In genomic region chr19:50835103-50835784, GRCh38 we compare ENCODE assay signal across 9 cellular contexts. TPM values are rescaled to one million over a fixed set of nuclear protein-coding genes. Genes with fewer than 3 reads are reported as not detected.
A peak's percentile ranks its signal among the peaks of the same experiment; 100 is the strongest.
DNase-seq lines count a peak whose midpoint lies in the region; ATAC-seq and TF ChIP-seq lines count a peak whose summit lies in the region.
"Had no signal": no experiment of that assay in that cellular context is flagged by ENCODE, and none has a peak within 500 bp of the region (broad histone marks: within the 10 kb centered on the region; RNA-seq: fewer than 3 reads in every experiment).

No MANE protein-coding gene starts in this region.

- no peak overlapping the region for H3K23ac ChIP-seq in mesendoderm (ENCODE audit: low read length)

- H2AK5ac ChIP-seq in mesendoderm (ENCODE audit: low read length), result no peak overlapping the region

- H3K56ac ChIP-seq in mesendoderm (ENCODE audit: low read length), result peak overlapping the region; percentile 95

- in situ Hi-C loops in mammary epithelial cell (cut with MboI; ENCODE audit: low sequenced_read_pairs in 2 of 2), result no loop called here

- no peak overlapping the region for H2BK5ac ChIP-seq in mesendoderm (ENCODE audit: low read length)

- H3K4me3 ChIP-seq in BE2C (ENCODE audit: low read depth, low read length) (peak overlapping the region; percentile 74), mammary epithelial cell (replicated peaks in 1 of 3; ENCODE audit: insufficient read depth in 1 of 3, low read depth in 2 of 3, low read length in 3 of 3) (peak overlapping the region; percentile 49 to 65 (median 60)), mesendoderm (ENCODE audit: low read length) (peak overlapping the region; percentile 78)

- DNase-seq in BE2C (no peak), HuH-7 (ENCODE audit: low spot score) (peak; percentile 40), mammary epithelial cell (peak; percentile 11), mesendoderm (no peak), foreskin melanocyte (no peak)

- H3K4me1 ChIP-seq in BE2C, result peaks cover 4% of the 10 kb centered on the region
- H3K4me1 ChIP-seq in mammary epithelial cell (ENCODE audit: insufficient read depth, low read length), result peaks cover 13% of the 10 kb centered on the region
- no peaks in the 10 kb centered on the region for H3K4me1 ChIP-seq in mesendoderm (ENCODE audit: control insufficient read depth, low read depth, low read length)

- H3K9ac ChIP-seq in mammary epithelial cell (ENCODE audit: insufficient read depth, low read length), result no peak overlapping the region
- peak overlapping the region; percentile 88 for H3K9ac ChIP-seq in mesendoderm (ENCODE audit: low read length)

- intact Hi-C loops in mammary epithelial cell (cut with micrococcal nuclease), result loop anchor here (5.0 kb wide), 1 partner anchor 62 kb away; no protein-coding TSS in a partner anchor

- H2BK15ac ChIP-seq in mesendoderm (replicated peaks; ENCODE audit: low read depth), result no peak overlapping the region

- dilution Hi-C loops in mammary epithelial cell (cut with HindIII; ENCODE audit: low sequenced_read_pairs), result no loop called here

- peak overlapping the region; percentile 94 for H2AFZ ChIP-seq in mammary epithelial cell (ENCODE audit: low read depth, low read length)

- no peak overlapping the region for H3K27ac ChIP-seq in mammary epithelial cell (ENCODE audit: insufficient read depth, low read depth, low read length)
- no peak overlapping the region for H3K27ac ChIP-seq in mesendoderm (ENCODE audit: low read depth, low read length)

- no peaks in the 10 kb centered on the region for H4K20me1 ChIP-seq in mammary epithelial cell (ENCODE audit: insufficient read depth, low read length)

- H3K9me3 ChIP-seq in BE2C (no peaks in the 10 kb centered on the region), mammary epithelial cell (replicated peaks; ENCODE audit: insufficient read depth, low read length) (no peaks in the 10 kb centered on the region)

- H3K27me3 ChIP-seq in BE2C (no peaks in the 10 kb centered on the region), mammary epithelial cell (ENCODE audit: insufficient read depth, low read length) (no peaks in the 10 kb centered on the region), mesendoderm (ENCODE audit: insufficient read depth, low read length, poor library complexity) (peaks cover 2% of the 10 kb centered on the region)

- TF ChIP-seq CTCF in BE2C (IDR thresholded peaks at IDR 0.05; ENCODE audit: low read depth, low read length), result no peak
- no peak for TF ChIP-seq CTCF in mammary epithelial cell (conservative IDR thresholded peaks at IDR 0.05 in 1 of 2, IDR thresholded peaks at IDR 0.05 in 1 of 2; ENCODE audit: extremely low read depth in 1 of 2, insufficient read depth in 1 of 2, low read depth in 1 of 2, low read length in 2 of 2)

- no peaks in the 10 kb centered on the region for H3K79me1 ChIP-seq in mesendoderm (ENCODE audit: low read length)

- no peak overlapping the region for H4K8ac ChIP-seq in mesendoderm (ENCODE audit: low read depth, low read length)

- H3K4ac ChIP-seq in mesendoderm (ENCODE audit: low read depth, low read length), result no peak overlapping the region

- H3K79me2 ChIP-seq in mammary epithelial cell (ENCODE audit: insufficient read depth, low read length), result no peaks in the 10 kb centered on the region
- H3K79me2 ChIP-seq in mesendoderm (ENCODE audit: control insufficient read depth, insufficient read depth, low read length), result no peaks in the 10 kb centered on the region

- ATAC-seq in GM18868 (IDR thresholded peaks at IDR 0.05; ENCODE audit: unreplicated experiment) (no peak), GM19035 (IDR thresholded peaks at IDR 0.05; ENCODE audit: unreplicated experiment) (no peak), HG02973 (IDR thresholded peaks at IDR 0.05; ENCODE audit: unreplicated experiment) (no peak)

- no peak overlapping the region for H2BK120ac ChIP-seq in mesendoderm (ENCODE audit: low read depth, low read length)

- 30% methylated on average over 12 of the region's 13 CpGs for WGBS in mammary epithelial cell (ENCODE audit: low coverage, missing lambda C conversion rate)
- no CpG with 5 or more reads among the region's 13 CpGs for WGBS in mesendoderm (ENCODE audit: extremely low coverage, insufficient coverage, low lambda C conversion rate)

- H4K5ac ChIP-seq in mesendoderm (ENCODE audit: low read length), result no peak overlapping the region

- CTCF ChIA-PET in mammary epithelial cell (lab: Charles Lee; ENCODE audit: low non-redundant PET), result no interaction called here

- BruUV-seq in mammary epithelial cell (replicated peaks; lab: Mats Ljungman, UMichigan), result no TSS peak

- H3K4me2 ChIP-seq in mammary epithelial cell (ENCODE audit: insufficient read depth, low read depth, low read length), result peak overlapping the region; percentile 92
- peak overlapping the region; percentile 31 for H3K4me2 ChIP-seq in mesendoderm (ENCODE audit: low read length)

- H3K18ac ChIP-seq in mesendoderm (ENCODE audit: low read length), result no peak overlapping the region

- H3K36me3 ChIP-seq in BE2C (no peaks in the 10 kb centered on the region), mammary epithelial cell (ENCODE audit: insufficient read depth, low read length) (no peaks in the 10 kb centered on the region), mesendoderm (ENCODE audit: control insufficient read depth, insufficient read depth, low read length) (no peaks in the 10 kb centered on the region)

RNA-seq across cellular contexts. Expression of gene KLK15, which starts 1.9 kb away (rescaled TPM):
- polyA plus RNA-seq in BE2C (2012; ENCODE audit: insufficient read depth, insufficient read length, low read depth), result not detected
- total RNA-seq in mammary epithelial cell, result not detected
- polyA plus RNA-seq in mammary epithelial cell, result not detected
- polyA minus RNA-seq in mammary epithelial cell, result not detected
- polyA plus RNA-seq in mesendoderm (2013, experiment 1 of 2), result not detected
- polyA plus RNA-seq in mesendoderm (2013, experiment 2 of 2), result not detected
- total RNA-seq: myocyte had no signal

RNA-seq across cellular contexts. Expression of gene KLK1, which starts 11.7 kb away (rescaled TPM):
- polyA plus RNA-seq in BE2C (2012; ENCODE audit: insufficient read depth, insufficient read length, low read depth), result 4.9 TPM
- under 1 TPM in 1 of 2 donors, not detected in 1; 0.54 TPM for total RNA-seq in mammary epithelial cell
- polyA plus RNA-seq in mammary epithelial cell, result 0.63 TPM
- polyA minus RNA-seq in mammary epithelial cell, result 7.7 TPM
- 2.8 TPM for polyA plus RNA-seq in mesendoderm (2013, experiment 1 of 2)
- polyA plus RNA-seq in mesendoderm (2013, experiment 2 of 2), result 2.8 TPM
- total RNA-seq: myocyte had no signal

RNA-seq across cellular contexts. Expression of gene KLK3, which starts 19.5 kb away (rescaled TPM):
- polyA plus RNA-seq in BE2C (2012; ENCODE audit: insufficient read depth, insufficient read length, low read depth), result not detected
- not detected for total RNA-seq in mammary epithelial cell
- polyA plus RNA-seq in mammary epithelial cell, result not detected
- polyA minus RNA-seq in mammary epithelial cell, result not detected
- not detected for polyA plus RNA-seq in mesendoderm (2013, experiment 1 of 2)
- polyA plus RNA-seq in mesendoderm (2013, experiment 2 of 2), result not detected
- total RNA-seq: myocyte had no signal

RNA-seq across cellular contexts. Expression of gene KLK2, which starts 38.0 kb away (rescaled TPM):
- polyA plus RNA-seq in BE2C (2012; ENCODE audit: insufficient read depth, insufficient read length, low read depth), result not detected
- not detected for total RNA-seq in mammary epithelial cell
- not detected for polyA plus RNA-seq in mammary epithelial cell
- not detected for polyA minus RNA-seq in mammary epithelial cell
- not detected for polyA plus RNA-seq in mesendoderm (2013, experiment 1 of 2)
- polyA plus RNA-seq in mesendoderm (2013, experiment 2 of 2), result not detected
- total RNA-seq: myocyte had no signal

RNA-seq across cellular contexts. Expression of gene ACP4, which starts 45.0 kb away (rescaled TPM):
- 0.54 TPM for polyA plus RNA-seq in BE2C (2012; ENCODE audit: insufficient read depth, insufficient read length, low read depth)
- total RNA-seq in mammary epithelial cell, result not detected
- polyA plus RNA-seq in mammary epithelial cell, result not detected
- polyA minus RNA-seq in mammary epithelial cell, result not detected
- not detected for polyA plus RNA-seq in mesendoderm (2013, experiment 1 of 2)
- not detected for polyA plus RNA-seq in mesendoderm (2013, experiment 2 of 2)
- total RNA-seq: myocyte had no signal

Comparison
In these comparisons a context has a peak if more than half of its experiments do, and no peak if none do; other contexts are left out.
1. DNase-seq: peak in HuH-7 (single experiment) and mammary epithelial cell (single experiment); none in BE2C (single experiment), mesendoderm (single experiment) and foreskin melanocyte (single experiment).
2. Peak in every context shown above with its lines, with median percentiles within 50 percentile points of each other: H3K4me3 ChIP-seq.